ENCODE assay signal across 2 cellular contexts in the genomic region with DNA sequence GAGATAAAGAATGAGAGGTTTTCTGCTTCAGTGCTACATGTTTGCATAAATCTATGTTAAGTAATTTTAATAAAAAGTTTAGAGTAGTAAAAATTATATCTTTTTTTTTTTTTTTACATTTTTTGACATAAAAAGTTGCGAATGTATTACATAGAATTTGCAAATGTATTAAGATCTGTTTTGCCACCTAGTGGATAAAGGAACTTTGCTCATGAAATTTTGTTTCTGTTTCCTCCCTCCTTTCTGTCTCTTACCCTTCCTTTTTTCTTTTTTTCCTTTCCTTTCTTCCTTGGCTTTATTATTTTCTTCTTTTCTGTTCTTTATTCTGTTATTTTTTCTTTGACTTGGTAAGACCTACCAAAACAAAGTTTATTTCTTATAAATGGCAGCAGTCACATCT.
TF ChIP-seq lines count a peak whose summit lies in the region.

No MANE protein-coding gene starts in this region.

TF ChIP-seq in IMR-90, 13 proteins besides CTCF, POLR2A, EP300 and RAD21:
- TF ChIP-seq RFX5 (IDR thresholded peaks at IDR 0.05; ENCODE audit: low read depth, low read length): no peak
- TF ChIP-seq SMC3 (IDR thresholded peaks at IDR 0.05; ENCODE audit: low read depth, low read length): 0 out of 2 replicates have a peak, but pooled peaks have one; percentile 26
- TF ChIP-seq NFE2L2 (IDR thresholded peaks at IDR 0.05; ENCODE audit: low read depth, low read length): no peak
- TF ChIP-seq, protein P1, sequence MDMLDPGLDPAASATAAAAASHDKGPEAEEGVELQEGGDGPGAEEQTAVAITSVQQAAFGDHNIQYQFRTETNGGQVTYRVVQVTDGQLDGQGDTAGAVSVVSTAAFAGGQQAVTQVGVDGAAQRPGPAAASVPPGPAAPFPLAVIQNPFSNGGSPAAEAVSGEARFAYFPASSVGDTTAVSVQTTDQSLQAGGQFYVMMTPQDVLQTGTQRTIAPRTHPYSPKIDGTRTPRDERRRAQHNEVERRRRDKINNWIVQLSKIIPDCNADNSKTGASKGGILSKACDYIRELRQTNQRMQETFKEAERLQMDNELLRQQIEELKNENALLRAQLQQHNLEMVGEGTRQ (IDR thresholded peaks at IDR 0.05; ENCODE audit: low read depth, low read length): no peak
- TF ChIP-seq CEBPB (IDR thresholded peaks at IDR 0.05; ENCODE audit: low read depth, low read length): no peak
- TF ChIP-seq RCOR1 (IDR thresholded peaks at IDR 0.05; ENCODE audit: insufficient replicate concordance, low read length): no peak
- no peak for TF ChIP-seq BHLHE40 (IDR thresholded peaks at IDR 0.05; ENCODE audit: low read depth, low read length)

TF ChIP-seq in GM12878, 131 proteins besides CTCF, POLR2A, EP300 and RAD21:
- TF ChIP-seq, protein P2, sequence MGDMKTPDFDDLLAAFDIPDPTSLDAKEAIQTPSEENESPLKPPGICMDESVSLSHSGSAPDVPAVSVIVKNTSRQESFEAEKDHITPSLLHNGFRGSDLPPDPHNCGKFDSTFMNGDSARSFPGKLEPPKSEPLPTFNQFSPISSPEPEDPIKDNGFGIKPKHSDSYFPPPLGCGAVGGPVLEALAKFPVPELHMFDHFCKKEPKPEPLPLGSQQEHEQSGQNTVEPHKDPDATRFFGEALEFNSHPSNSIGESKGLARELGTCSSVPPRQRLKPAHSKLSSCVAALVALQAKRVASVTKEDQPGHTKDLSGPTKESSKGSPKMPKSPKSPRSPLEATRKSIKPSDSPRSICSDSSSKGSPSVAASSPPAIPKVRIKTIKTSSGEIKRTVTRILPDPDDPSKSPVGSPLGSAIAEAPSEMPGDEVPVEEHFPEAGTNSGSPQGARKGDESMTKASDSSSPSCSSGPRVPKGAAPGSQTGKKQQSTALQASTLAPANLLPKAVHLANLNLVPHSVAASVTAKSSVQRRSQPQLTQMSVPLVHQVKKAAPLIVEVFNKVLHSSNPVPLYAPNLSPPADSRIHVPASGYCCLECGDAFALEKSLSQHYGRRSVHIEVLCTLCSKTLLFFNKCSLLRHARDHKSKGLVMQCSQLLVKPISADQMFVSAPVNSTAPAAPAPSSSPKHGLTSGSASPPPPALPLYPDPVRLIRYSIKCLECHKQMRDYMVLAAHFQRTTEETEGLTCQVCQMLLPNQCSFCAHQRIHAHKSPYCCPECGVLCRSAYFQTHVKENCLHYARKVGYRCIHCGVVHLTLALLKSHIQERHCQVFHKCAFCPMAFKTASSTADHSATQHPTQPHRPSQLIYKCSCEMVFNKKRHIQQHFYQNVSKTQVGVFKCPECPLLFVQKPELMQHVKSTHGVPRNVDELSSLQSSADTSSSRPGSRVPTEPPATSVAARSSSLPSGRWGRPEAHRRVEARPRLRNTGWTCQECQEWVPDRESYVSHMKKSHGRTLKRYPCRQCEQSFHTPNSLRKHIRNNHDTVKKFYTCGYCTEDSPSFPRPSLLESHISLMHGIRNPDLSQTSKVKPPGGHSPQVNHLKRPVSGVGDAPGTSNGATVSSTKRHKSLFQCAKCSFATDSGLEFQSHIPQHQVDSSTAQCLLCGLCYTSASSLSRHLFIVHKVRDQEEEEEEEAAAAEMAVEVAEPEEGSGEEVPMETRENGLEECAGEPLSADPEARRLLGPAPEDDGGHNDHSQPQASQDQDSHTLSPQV (IDR thresholded peaks at IDR 0.05): no peak
- TF ChIP-seq TAF1 (IDR thresholded peaks at IDR 0.05; ENCODE audit: borderline replicate concordance, low read depth, low read length) (no peak), STAT3 (IDR thresholded peaks at IDR 0.05; ENCODE audit: low read depth, low read length) (no peak), CBFB (IDR thresholded peaks at IDR 0.05; ENCODE audit: low read depth) (no peak), HDAC6 (IDR thresholded peaks at IDR 0.05; ENCODE audit: unreplicated experiment) (no peak), NR2C1 (IDR thresholded peaks at IDR 0.05) (no peak), SRF (IDR thresholded peaks at IDR 0.05; ENCODE audit: low read depth in 2 of 2, low read length in 2 of 2) (no peak), TCF12 (IDR thresholded peaks at IDR 0.05; ENCODE audit: low read depth, low read length) (no peak), KLF5 (IDR thresholded peaks at IDR 0.05; ENCODE audit: partially characterized antibody) (no peak), RCOR1 (conservative IDR thresholded peaks at IDR 0.05; ENCODE audit: low read depth, low read length) (no peak), IKZF1 (conservative IDR thresholded peaks at IDR 0.05) (no peak), CBX5 (IDR thresholded peaks at IDR 0.05; ENCODE audit: low read depth) (no peak), NR2C2 (IDR thresholded peaks at IDR 0.05; ENCODE audit: borderline replicate concordance, control insufficient read depth, insufficient read length, low read depth) (no peak), WRNIP1 (IDR thresholded peaks at IDR 0.05; ENCODE audit: borderline replicate concordance, low read depth, low read length) (no peak)
- TF ChIP-seq, protein P3, sequence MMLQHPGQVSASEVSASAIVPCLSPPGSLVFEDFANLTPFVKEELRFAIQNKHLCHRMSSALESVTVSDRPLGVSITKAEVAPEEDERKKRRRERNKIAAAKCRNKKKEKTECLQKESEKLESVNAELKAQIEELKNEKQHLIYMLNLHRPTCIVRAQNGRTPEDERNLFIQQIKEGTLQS (IDR thresholded peaks at IDR 0.05; ENCODE audit: borderline replicate concordance, extremely low read depth, low read depth, low read length): no peak
